Comparison of ENCODE assay signal across 16 cellular contexts in the genomic region with DNA sequence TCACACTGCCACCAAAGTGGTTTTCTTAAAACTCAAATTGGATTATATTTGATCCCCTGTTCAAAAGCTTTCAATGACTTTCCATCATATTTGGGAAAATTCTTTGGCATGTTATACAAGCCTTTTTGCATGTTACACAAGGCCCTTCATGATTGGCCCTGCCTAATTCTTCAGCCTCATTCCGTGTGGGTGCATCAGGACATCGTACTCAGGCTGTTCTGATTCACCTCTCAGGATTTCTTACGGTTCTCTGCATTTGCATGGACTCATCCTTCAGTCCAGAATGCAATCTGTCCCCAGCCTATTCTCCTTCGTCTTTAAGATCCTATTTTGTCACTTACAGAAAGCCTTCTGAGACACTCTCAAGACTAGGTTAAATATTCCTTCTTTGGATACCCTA.
"Had no signal": no experiment of that assay in that cellular context is flagged by ENCODE, and none has a peak within 500 bp of the region (broad histone marks: within the 10 kb centered on the region; RNA-seq: fewer than 3 reads in every experiment).

No MANE protein-coding gene starts in this region.

- H3K4me3 ChIP-seq: coronary artery, gastroesophageal sphincter, heart left ventricle, lower lobe of right lung, thoracic aorta, upper lobe of left lung had no signal

- H3K27me3 ChIP-seq: gastroesophageal sphincter, neutrophil, upper lobe of left lung had no signal

- H3K36me3 ChIP-seq: gastroesophageal sphincter, heart left ventricle, lower lobe of right lung, neutrophil, thoracic aorta, upper lobe of left lung had no signal

- H3K9me3 ChIP-seq: gastroesophageal sphincter, heart left ventricle, lower lobe of right lung, neutrophil, thoracic aorta, upper lobe of left lung had no signal

- ATAC-seq: activated CD4-positive, alpha-beta T cell treated with anti-CD3 and anti-CD28 coated beads for 36 hours; activated T-helper 17 cell treated with anti-CD3 and anti-CD28 coated beads, Interleukin-2, amount 50 U/mL, for 72 hours; gastroesophageal sphincter; heart left ventricle; lower lobe of right lung; naive thymus-derived CD8-positive, alpha-beta T cell; stimulated activated naive B cell treated with anti-CD40 and anti-IgM and Interleukin-4, amounts not matched to agents 10 μg/mL and 1 μg/mL and 100 μg/mL, for 72 hours; WTC11 had no signal

- DNase-seq: activated CD4-positive, alpha-beta memory T cell treated with anti-CD3 and anti-CD28 coated beads for 36 hours; activated CD4-positive, alpha-beta T cell treated with anti-CD3 and anti-CD28 coated beads for 36 hours; activated naive CD4-positive, alpha-beta T cell; activated naive CD8-positive, alpha-beta T cell treated with anti-CD3 and anti-CD28 coated beads for 36 hours; activated T-cell treated with anti-CD3 and anti-CD28 coated beads, Interleukin-2, amount 50 U/mL, for 1 hour; heart left ventricle; lower lobe of right lung; naive thymus-derived CD8-positive, alpha-beta T cell; stimulated activated naive B cell treated with anti-CD40 and anti-IgM and Interleukin-4, amounts not matched to agents 10 μg/mL and 1 μg/mL and 100 μg/mL, for 72 hours; upper lobe of left lung had no signal

- H3K4me1 ChIP-seq: gastroesophageal sphincter, heart left ventricle, lower lobe of right lung, upper lobe of left lung had no signal

- H3K27ac ChIP-seq: coronary artery, gastroesophageal sphincter, heart left ventricle, lower lobe of right lung, neutrophil, thoracic aorta, upper lobe of left lung had no signal
